23 cellular contexts compared by ENCODE assay signal in genomic region chr2:155266109-155266508, GRCh38.
"Had no signal": no experiment of that assay in that cellular context is flagged by ENCODE, and none has a peak within 500 bp of the region (broad histone marks: within the 10 kb centered on the region; RNA-seq: fewer than 3 reads in every experiment).

No MANE protein-coding gene starts in this region.

- H3K27ac ChIP-seq: cardiac muscle cell, esophagus muscularis mucosa, heart right ventricle, prostate gland, right atrium auricular region, tibial artery, vagina had no signal

- H3K4me3 ChIP-seq: cardiac muscle cell, esophagus muscularis mucosa, heart right ventricle, mucosa of descending colon, prostate gland, right atrium auricular region, tibial artery, vagina had no signal

- H3K36me3 ChIP-seq: cardiac muscle cell, esophagus muscularis mucosa, heart right ventricle, prostate gland, right atrium auricular region, tibial artery, vagina had no signal

- DNase-seq: activated B cell treated with CpG ODN at 0.5 μM for 24 hours; activated CD4-positive, alpha-beta memory T cell treated with anti-CD3 and anti-CD28 coated beads, Interleukin-2, amount 10 ng/mL, durations not matched to agents 7 days and 5 days; activated CD4-positive, alpha-beta T cell treated with anti-CD3 and anti-CD28 coated beads for 4 hours; activated naive CD4-positive, alpha-beta T cell; activated naive CD8-positive, alpha-beta T cell treated with anti-CD3 and anti-CD28 coated beads for 36 hours; activated T-cell treated with anti-CD3 and anti-CD28 coated beads, Interleukin-2, amount 50 U/mL, for 1 hour; amygdala; dermis blood vessel endothelial cell; effector memory CD4-positive, alpha-beta T cell; heart right ventricle; mesenchymal stem cell; mucosa of descending colon; naive B cell; stimulated activated CD4-positive, alpha-beta T cell treated with anti-CD3 and anti-CD28 coated beads, Interleukin-2, amount 100 ng/mL, for 24 hours; stimulated activated naive CD8-positive, alpha-beta T cell treated with anti-CD3 and anti-CD28 coated beads, Interleukin-15, Interleukin-2, amounts not matched to agents 100 U/mL and 50 U/mL, for 24 hours; substantia nigra; tibial artery had no signal

- H3K9me3 ChIP-seq: mucosa of descending colon, prostate gland, right atrium auricular region, tibial artery had no signal

- ATAC-seq: activated T-helper 17 cell treated with anti-CD3 and anti-CD28 coated beads, Interleukin-2, amount 50 U/mL, for 72 hours; heart right ventricle; mucosa of descending colon had no signal

- H3K27me3 ChIP-seq: cardiac muscle cell, esophagus muscularis mucosa, heart right ventricle, right atrium auricular region, tibial artery, vagina had no signal
